Comparison of ENCODE assay signal across 12 cellular contexts in genomic region chr3:134328147-134328591, GRCh38. TPM values are rescaled to one million over a fixed set of nuclear protein-coding genes. Genes with fewer than 3 reads are reported as not detected.
DNase-seq lines count a peak whose midpoint lies in the region; ATAC-seq and TF ChIP-seq lines count a peak whose summit lies in the region.
"Had no signal": no experiment of that assay in that cellular context is flagged by ENCODE, and none has a peak within 500 bp of the region (broad histone marks: within the 10 kb centered on the region; RNA-seq: fewer than 3 reads in every experiment).

No MANE protein-coding gene starts in this region.

- H3K9ac ChIP-seq in adipocyte (ENCODE audit: low read length): peak overlapping the region; percentile 86
- H3K9ac ChIP-seq: parathyroid adenoma had no signal

- ATAC-seq in upper lobe of right lung: no peak
- no peak for ATAC-seq in T-cell (replicated peaks in 1 of 4)
- ATAC-seq: gastrocnemius medialis had no signal

- H3K9me3 ChIP-seq in adipocyte (ENCODE audit: control insufficient read depth, low read length): no peaks in the 10 kb centered on the region
- H3K9me3 ChIP-seq in upper lobe of right lung: no peaks in the 10 kb centered on the region
- H3K9me3 ChIP-seq: gastrocnemius medialis had no signal

- H3K36me3 Mint-ChIP-seq in T-cell: no peaks in the 10 kb centered on the region

- peaks cover 88% of the 10 kb centered on the region for H3K4me1 ChIP-seq in adipocyte (ENCODE audit: control insufficient read depth, insufficient read depth, low read length)
- peaks cover 63% of the 10 kb centered on the region for H3K4me1 ChIP-seq in upper lobe of right lung
- H3K4me1 ChIP-seq: parathyroid adenoma had no signal

- H3K36me3 ChIP-seq in adipocyte (ENCODE audit: control insufficient read depth, insufficient read depth, low read length, severe bottlenecking): no peaks in the 10 kb centered on the region
- no peaks in the 10 kb centered on the region for H3K36me3 ChIP-seq in upper lobe of right lung
- H3K36me3 ChIP-seq: gastrocnemius medialis had no signal

- no peaks in the 10 kb centered on the region for H3K9me3 Mint-ChIP-seq in T-cell
- H3K9me3 Mint-ChIP-seq: stimulated activated naive CD8-positive, alpha-beta T cell treated with anti-CD3 and anti-CD28 coated beads, Interleukin-15, Interleukin-2, amounts not matched to agents 100 ng/mL and 50 ng/mL, for 24 hours had no signal

- peak overlapping the region; percentile 30 for H3K27ac ChIP-seq in upper lobe of right lung
- H3K27ac ChIP-seq: parathyroid adenoma had no signal

- H3K27me3 ChIP-seq in adipocyte (replicated peaks; ENCODE audit: control insufficient read depth, insufficient read depth, low read length): no peaks in the 10 kb centered on the region
- no peaks in the 10 kb centered on the region for H3K27me3 ChIP-seq in upper lobe of right lung
- H3K27me3 ChIP-seq: gastrocnemius medialis had no signal

- intact Hi-C loops in upper lobe of right lung (cut with DNase I): no loop called here

- H3K27ac Mint-ChIP-seq in T-cell: no peak overlapping the region
- H3K27ac Mint-ChIP-seq: stimulated activated naive CD8-positive, alpha-beta T cell treated with anti-CD3 and anti-CD28 coated beads, Interleukin-15, Interleukin-2, amounts not matched to agents 100 ng/mL and 50 ng/mL, for 24 hours had no signal

- no peak overlapping the region for H3K4me3 Mint-ChIP-seq in T-cell
- H3K4me3 Mint-ChIP-seq: stimulated activated naive CD8-positive, alpha-beta T cell treated with anti-CD3 and anti-CD28 coated beads, Interleukin-15, Interleukin-2, amounts not matched to agents 100 ng/mL and 50 ng/mL, for 24 hours had no signal

- CTCF ChIA-PET in T-cell (lab: Charles Lee): interaction anchor here in 1 of 2 donors (0.7 kb wide), 1 partner anchor 118 kb away, joined by 3 read pairs; no protein-coding TSS in a partner anchor

- H3K4me1 Mint-ChIP-seq in T-cell: no peaks in the 10 kb centered on the region

- POLR2A ChIA-PET in T-cell (lab: Charles Lee): no interaction called here

- H3K4me3 ChIP-seq in adipocyte (ENCODE audit: low read length) (peak overlapping the region; percentile 16), upper lobe of right lung (no peak overlapping the region)
- H3K4me3 ChIP-seq: gastrocnemius medialis had no signal

- TF ChIP-seq CTCF in upper lobe of right lung (IDR thresholded peaks at IDR 0.05): no peak

- H3K27me3 Mint-ChIP-seq in T-cell: peaks cover 9 to 14% of the 10 kb centered on the region in 2 donors

- DNase-seq in HT1080 (ENCODE audit: low read depth) (peak; percentile 99), adipocyte (ENCODE audit: low read depth) (peak; percentile 91), iris pigment epithelial cell (ENCODE audit: low read depth) (peak; percentile 94), upper lobe of right lung (no peak), globus pallidus (ENCODE audit: low spot score) (no peak), T-cell (no peak)
- DNase-seq in effector CD8-positive, alpha-beta T cell (lab: John Stamatoyannopoulos, UW): no peak
- DNase-seq: GOT3, SHP77 treated with DMSO at 0.1 percent for 48 hours had no signal

RNA-seq across cellular contexts. Expression of gene AMOTL2, which starts 46.1 kb away (rescaled TPM):
- total RNA-seq in HT1080 (2014; rRNA removed; shearing (Covaris generic)): 197 and 213 TPM in 2 replicates
- polyA plus RNA-seq in HT1080 (2015; cell fraction: cytosol; rRNA removed): 165 and 175 TPM in 2 replicates
- polyA plus RNA-seq in HT1080 (2015; cell fraction: nucleus; rRNA removed): 320 and 337 TPM in 2 replicates
- total RNA-seq in upper lobe of right lung (119 TPM), T-cell (under 1 TPM in 3 of 5 donors, not detected in 2; 0.20 to 0.96 (median 0.76) TPM)

Comparison
In these comparisons a context has a peak if more than half of its experiments do, and no peak if none do; other contexts are left out.
1. DNase-seq: peak in HT1080 (single experiment), adipocyte (single experiment) and iris pigment epithelial cell (single experiment); none in upper lobe of right lung (single experiment), effector CD8-positive, alpha-beta T cell (single experiment), globus pallidus (single experiment) and T-cell (0 of 34).
2. RNA of gene AMOTL2, which starts 46.1 kb away (total RNA-seq): 197 to 213 TPM in HT1080 and 119 TPM in upper lobe of right lung (single experiment); 0.20 to 0.96 TPM in T-cell; every median in the first group is over 10 times any median in the second.